In the genomic region with DNA sequence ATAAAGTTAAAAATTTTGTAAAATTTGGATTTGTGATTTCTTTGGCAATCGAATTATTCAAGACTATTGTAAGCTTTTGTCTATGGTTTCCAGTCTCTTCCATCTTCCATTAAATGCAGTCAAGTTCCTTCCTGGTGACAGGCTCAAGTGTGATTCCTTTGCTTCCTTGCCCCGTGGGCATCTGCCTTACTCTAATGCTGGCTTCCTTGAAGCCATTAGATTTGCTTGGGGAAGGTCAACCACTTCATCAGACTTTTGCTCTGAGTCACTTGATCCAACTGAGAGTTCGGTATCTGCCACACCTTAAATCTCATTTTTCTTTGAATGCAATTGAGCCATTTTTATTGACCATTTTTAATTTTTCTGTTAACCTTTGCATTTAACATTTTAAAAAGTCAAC, we compare ENCODE assay signal across 19 cellular contexts.
DNase-seq lines count a peak whose midpoint lies in the region; TF ChIP-seq lines count a peak whose summit lies in the region.
"Had no signal": no experiment of that assay in that cellular context is flagged by ENCODE, and none has a peak within 500 bp of the region (broad histone marks: within the 10 kb centered on the region; RNA-seq: fewer than 3 reads in every experiment).

No MANE protein-coding gene starts in this region.

- H2BK5ac ChIP-seq in H9 (ENCODE audit: insufficient read length, low read length): no peak overlapping the region

- H3K27me3 Mint-ChIP-seq in H9 (ENCODE audit: low read depth): no peaks in the 10 kb centered on the region
- H3K27me3 Mint-ChIP-seq: B cell; CD4-positive, CD25-positive, alpha-beta regulatory T cell had no signal

- H3K4me2 ChIP-seq in H9 (ENCODE audit: insufficient read depth, insufficient read length, low read length): no peak overlapping the region
- H3K4me2 ChIP-seq: BLaER1, GM23338 had no signal

- H3K14ac ChIP-seq in H9 (ENCODE audit: insufficient read depth, low read length): no peak overlapping the region

- WGBS in H9 (ENCODE audit: extremely low coverage, insufficient read length, low lambda C conversion rate): no CpG with 5 or more reads among the region's 3 CpGs

- H4K20me1 ChIP-seq in H9 (ENCODE audit: control insufficient read depth, insufficient read depth, insufficient read length): no peaks in the 10 kb centered on the region
- H4K20me1 ChIP-seq: BLaER1 had no signal

- H3K23ac ChIP-seq in H9 (ENCODE audit: insufficient read length, low read depth, low read length): no peak overlapping the region

- no peak overlapping the region for H3T11ph ChIP-seq in H9 (ENCODE audit: low read length)

- no peaks in the 10 kb centered on the region for H3K9me3 ChIP-seq in H9 (ENCODE audit: control insufficient read depth, low read depth, low read length)
- H3K9me3 ChIP-seq: BLaER1, Caco-2, HAP-1 had no signal

- no peak overlapping the region for H2BK120ac ChIP-seq in H9 (ENCODE audit: low read depth, low read length, poor library complexity, severe bottlenecking)

- H2BK12ac ChIP-seq in H9 (ENCODE audit: insufficient read length, low read depth, low read length): no peak overlapping the region

- no peak overlapping the region for H2BK15ac ChIP-seq in H9 (ENCODE audit: low read depth, low read length)

- H2AFZ ChIP-seq in H9 (ENCODE audit: low read length): no peak overlapping the region
- H2AFZ ChIP-seq: GM23338 had no signal

- H3K27ac Mint-ChIP-seq in H9: no peak overlapping the region
- H3K27ac Mint-ChIP-seq: B cell; CD4-positive, CD25-positive, alpha-beta regulatory T cell; CD8-positive, alpha-beta T cell; GM23338; HFFc6 had no signal

- peaks cover 0 to 3% of the 10 kb centered on the region in 2 experiments; a peak in 1 of 4 replicates for H3K4me1 Mint-ChIP-seq in H9
- H3K4me1 Mint-ChIP-seq: B cell; CD4-positive, CD25-positive, alpha-beta regulatory T cell; GM23338 had no signal

- no peak overlapping the region for H3K27ac ChIP-seq in H9 (ENCODE audit: insufficient read length, low read depth, low read length)
- H3K27ac ChIP-seq: BLaER1, C4-2B had no signal

- TF ChIP-seq CTCF in epithelial cell of esophagus (IDR thresholded peaks at IDR 0.05; ENCODE audit: insufficient read depth, low read depth, low read length, missing control alignments): no peak
- no peak for TF ChIP-seq CTCF in H9 (conservative IDR thresholded peaks at IDR 0.05)

- no peak overlapping the region for H4K91ac ChIP-seq in H9 (ENCODE audit: insufficient read length, low read depth, low read length)

- H3K23me2 ChIP-seq in H9 (ENCODE audit: insufficient read length, low read depth, low read length, poor library complexity, severe bottlenecking): no peaks in the 10 kb centered on the region

- no peaks in the 10 kb centered on the region for H3K79me1 ChIP-seq in H9 (ENCODE audit: insufficient read depth, low read depth, low read length, poor library complexity, severe bottlenecking)

- DNase-seq in M059J (ENCODE audit: low read depth) (peak; percentile 51), RPMI7951 (ENCODE audit: low read depth) (peak; percentile 67), epithelial cell of esophagus (ENCODE audit: low read depth) (peak; percentile 22), H9 (no peak), LoVo (ENCODE audit: low spot score) (no peak), 8988T (no peak)
- DNase-seq: Caco-2; CD4-positive, CD25-positive, alpha-beta regulatory T cell; CD8-positive, alpha-beta T cell; DMS153; DND-41; GDM1; HFFc6 had no signal

- H4K8ac ChIP-seq in H9 (replicated peaks; ENCODE audit: insufficient read length, low read depth, low read length): no peak overlapping the region

- H3K56ac ChIP-seq in H9 (ENCODE audit: insufficient read length, low read depth, low read length): no peak overlapping the region

- H3K18ac ChIP-seq in H9 (ENCODE audit: insufficient read length, low read depth, low read length): no peak overlapping the region

- H3K79me2 ChIP-seq in H9 (ENCODE audit: insufficient read depth, low read length): no peaks in the 10 kb centered on the region

- no peak overlapping the region for H4K5ac ChIP-seq in H9 (ENCODE audit: insufficient read length, low read depth, low read length)

- no peaks in the 10 kb centered on the region for H3K36me3 Mint-ChIP-seq in H9 (ENCODE audit: insufficient read depth in 1 of 3, low read depth in 3 of 3)
- H3K36me3 Mint-ChIP-seq: CD4-positive, CD25-positive, alpha-beta regulatory T cell; CD8-positive, alpha-beta T cell had no signal

- no peak overlapping the region for H3K4me3 Mint-ChIP-seq in H9
- H3K4me3 Mint-ChIP-seq: B cell; CD4-positive, CD25-positive, alpha-beta regulatory T cell; CD8-positive, alpha-beta T cell; GM23338; HFFc6 had no signal

- H3K9ac ChIP-seq in H9 (ENCODE audit: extremely low read depth, insufficient read length, low read length): no peak overlapping the region
- H3K9ac ChIP-seq: BLaER1 had no signal

- H3K9me3 Mint-ChIP-seq in H9: no peaks in the 10 kb centered on the region
- H3K9me3 Mint-ChIP-seq: GM23338, HFFc6 had no signal

- H3K4me1 ChIP-seq in H9 (ENCODE audit: insufficient read depth, low read length): no peaks in the 10 kb centered on the region
- H3K4me1 ChIP-seq: BLaER1, Caco-2, HAP-1 had no signal

- H3K4ac ChIP-seq in H9 (ENCODE audit: low read depth, low read length): no peak overlapping the region

- H2BK20ac ChIP-seq in H9 (ENCODE audit: low read depth, low read length, poor library complexity, severe bottlenecking): no peak overlapping the region

- H3K27me3 ChIP-seq in H9 (ENCODE audit: insufficient read depth, low read length): no peaks in the 10 kb centered on the region
- H3K27me3 ChIP-seq: BLaER1 had no signal

- H3K4me3 ChIP-seq in epithelial cell of esophagus (ENCODE audit: low read length): no peak overlapping the region
- H3K4me3 ChIP-seq: BLaER1, GM12878, GM23338, HAP-1 had no signal

- no peak overlapping the region for H2AK5ac ChIP-seq in H9 (ENCODE audit: insufficient read length, low read length)

Comparison
In these comparisons a context has a peak if more than half of its experiments do, and no peak if none do; other contexts are left out.
1. DNase-seq: peak in M059J (single experiment), RPMI7951 (single experiment) and epithelial cell of esophagus (single experiment); none in H9 (single experiment), LoVo (single experiment) and 8988T (single experiment).